Comparison of ENCODE assay signal across 9 cellular contexts in the genomic region with DNA sequence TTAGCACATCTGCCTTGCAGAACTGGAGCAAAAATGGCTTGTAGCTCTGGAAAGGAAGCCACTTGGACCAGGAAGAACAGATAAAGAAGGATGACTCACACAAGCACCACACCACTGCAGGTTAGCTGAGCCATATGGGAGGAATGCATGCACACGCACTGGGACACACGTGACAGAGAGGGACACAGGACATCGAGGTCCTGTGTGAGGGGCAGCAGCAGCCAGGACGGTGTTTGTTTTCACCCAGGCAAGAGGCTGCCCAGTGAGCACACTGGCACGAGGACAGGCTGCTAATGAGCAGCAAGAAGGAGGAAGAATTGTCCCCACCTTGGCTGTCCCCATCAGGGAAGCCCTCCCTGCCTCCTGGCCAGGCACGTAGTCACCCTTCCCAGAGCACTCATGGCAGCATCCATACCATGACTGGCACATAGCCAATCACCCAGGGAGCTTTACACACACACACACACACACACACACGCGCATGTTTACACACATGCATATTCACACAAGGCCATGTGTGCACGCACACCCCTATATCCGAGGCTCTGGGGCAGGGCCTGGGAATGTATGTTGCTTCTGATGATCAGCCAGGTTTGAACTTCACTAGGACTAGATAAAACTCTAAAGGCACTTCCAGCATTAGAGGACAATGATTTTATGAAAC. TPM values are rescaled to one million over a fixed set of nuclear protein-coding genes. Genes with fewer than 3 reads are reported as not detected.
DNase-seq lines count a peak whose midpoint lies in the region; ATAC-seq, FAIRE-seq and TF ChIP-seq lines count a peak whose summit lies in the region.
"Had no signal": no experiment of that assay in that cellular context is flagged by ENCODE, and none has a peak within 500 bp of the region (broad histone marks: within the 10 kb centered on the region; RNA-seq: fewer than 3 reads in every experiment).

No MANE protein-coding gene starts in this region.

- TF ChIP-seq CTCF in Peyer's patch (IDR thresholded peaks at IDR 0.05) (no peak), epithelial cell of esophagus (IDR thresholded peaks at IDR 0.05; ENCODE audit: insufficient read depth, low read depth, low read length, missing control alignments) (no peak), pancreas (IDR thresholded peaks at IDR 0.05) (no peak)

- H3K36me3 ChIP-seq in Peyer's patch, result peaks cover 0 to 12% (median 0%) of the 10 kb centered on the region in 3 donors
- H3K36me3 ChIP-seq in pancreas, result peaks cover 0 to 4% (median 0%) of the 10 kb centered on the region in 3 donors

- no peaks in the 10 kb centered on the region for H3K27me3 ChIP-seq in Peyer's patch
- H3K27me3 ChIP-seq in pancreas, result no peaks in the 10 kb centered on the region

- H3K9me3 ChIP-seq in Peyer's patch (no peaks in the 10 kb centered on the region), pancreas (no peaks in the 10 kb centered on the region)

- WGBS in pancreas, 2 donors, result 37 to 40% methylated on average over 10 of the region's 10 CpGs

- DNase-seq in EH (ENCODE audit: low read depth), result peak; percentile 83
- peak in 2 of 3 donors; percentile 67 to 76 for DNase-seq in Peyer's patch
- peak; percentile 82 for DNase-seq in epithelial cell of esophagus (ENCODE audit: low read depth)
- DNase-seq in pancreas, result peak in 4 of 6 donors; percentile 56 to 72 (median 66)
- DNase-seq in DMS114 treated with DMSO at 0.1 percent for 48 hours (lab: John Stamatoyannopoulos, UW; ENCODE audit: unreplicated experiment), result no peak
- DNase-seq in G401 (ENCODE audit: low spot score), result no peak
- DNase-seq in dedifferentiated amniotic fluid mesenchymal stem cell (ENCODE audit: extremely low spot score), result no peak
- DNase-seq: stimulated activated CD4-positive, alpha-beta T cell treated with anti-CD3 and anti-CD28 coated beads, Interleukin-15, amount 100 ng/mL, for 24 hours had no signal

- H3K4me3 ChIP-seq in Peyer's patch (no peak overlapping the region), epithelial cell of esophagus (ENCODE audit: low read length) (no peak overlapping the region), pancreas (no peak overlapping the region)

- no peak for TF ChIP-seq POLR2A in Peyer's patch (IDR thresholded peaks at IDR 0.05)

- peak; percentile 15 to 65 (median 60) for ATAC-seq in pancreas
- no peak for ATAC-seq in HG02852 (IDR thresholded peaks at IDR 0.05; ENCODE audit: unreplicated experiment)

- H3K4me1 ChIP-seq in Peyer's patch, result peaks cover 0 to 45% (median 0%) of the 10 kb centered on the region in 4 donors
- peaks cover 36 to 80% (median 48%) of the 10 kb centered on the region in 3 donors for H3K4me1 ChIP-seq in pancreas

- in situ Hi-C loops in G401 (cut with HindIII; ENCODE audit: low sequenced_read_pairs), result no loop called here

- H3K27ac ChIP-seq in Peyer's patch (peak overlapping the region in 2 of 4 donors; percentile 55 to 68), pancreas (peak overlapping the region; percentile 39 to 75 (median 69))

- no peak for FAIRE-seq in pancreas (lab: Jason Lieb, UNC)

- intact Hi-C loops in pancreas (cut with DNase I), result no loop called here

RNA-seq across cellular contexts. Expression of a gene that starts 24.0 kb away (rescaled TPM):
- 1 to 10 TPM in 2 of 4 donors, under 1 TPM in 1, not detected in 1; 0.27 to 4.1 (median 1.8) TPM for total RNA-seq in Peyer's patch
- 1 to 10 TPM in 2 of 6 donors, under 1 TPM in 4; 0.32 to 4.0 (median 0.60) TPM for total RNA-seq in pancreas
- 10 to 100 TPM in 1 of 2 donors, 1 to 10 TPM in 1; 9.5 to 11.4 TPM for polyA plus RNA-seq in pancreas
- 0.37 and 3.5 TPM in 2 replicates for total RNA-seq in G401 (2014; rRNA removed; shearing (Covaris generic))

RNA-seq across cellular contexts. Expression of a gene that starts 54.5 kb away (rescaled TPM):
- total RNA-seq in Peyer's patch (10 to 100 TPM; 23.1 to 53.9 (median 34.9) TPM), pancreas (10 to 100 TPM in 2 of 6 donors, 1 to 10 TPM in 4; 8.3 to 22.8 (median 8.6) TPM)
- 1 to 10 TPM; 8.1 to 8.5 TPM for polyA plus RNA-seq in pancreas
- total RNA-seq in G401 (2014; rRNA removed; shearing (Covaris generic)), result 7.3 and 8.8 TPM in 2 replicates

Comparison
In these comparisons a context has a peak if more than half of its experiments do, and no peak if none do; other contexts are left out.
1. DNase-seq: peak in EH (single experiment), Peyer's patch (2 of 3), epithelial cell of esophagus (single experiment) and pancreas (4 of 6); none in DMS114 treated with DMSO at 0.1 percent for 48 hours (single experiment), G401 (single experiment) and dedifferentiated amniotic fluid mesenchymal stem cell (single experiment).